Comparison of ENCODE assay signal across 1 cellular context in genomic region chr5:140690941-140691924, GRCh38.
TF ChIP-seq lines count a peak whose summit lies in the region.

Gene HARS1 (minus strand): TSS chr5:140691370. CDS start chr5:140691304, 66 bp downstream.
Gene HARS2 (plus strand): TSS chr5:140691455. CDS start chr5:140691649, 194 bp downstream.

TF ChIP-seq in HepG2, 621 proteins besides CTCF, POLR2A, EP300 and RAD21 (continued from another document and continues in another):
- peak; percentile 97 for TF ChIP-seq ZNF687 (CRISPR knock-in tag; IDR thresholded peaks at IDR 0.05)
- no peak for TF ChIP-seq ZNF382 (CRISPR knock-in tag; IDR thresholded peaks at IDR 0.05; ENCODE audit: borderline replicate concordance)
- no peak for TF ChIP-seq ARNT (IDR thresholded peaks at IDR 0.05)
- peak; percentile 87 for TF ChIP-seq SPEN (CRISPR knock-in tag; IDR thresholded peaks at IDR 0.05; ENCODE audit: low read depth)
- peak; percentile 72; the same call in 1 of the 2 replicates for TF ChIP-seq ZNF790 (CRISPR knock-in tag; IDR thresholded peaks at IDR 0.05; ENCODE audit: borderline replicate concordance)
- TF ChIP-seq NFATC3 (CRISPR knock-in tag; IDR thresholded peaks at IDR 0.05), result no peak
- TF ChIP-seq SMARCC2 (IDR thresholded peaks at IDR 0.05), result no peak
- peak; percentile 64; the same call in 1 of the 2 replicates for TF ChIP-seq ZBTB44 (CRISPR knock-in tag; IDR thresholded peaks at IDR 0.05)
- no peak for TF ChIP-seq MAZ (IDR thresholded peaks at IDR 0.05; ENCODE audit: borderline replicate concordance, low read depth, low read length)
- TF ChIP-seq MAZ (CRISPR knock-in tag; IDR thresholded peaks at IDR 0.05; ENCODE audit: low read depth), result peak; percentile 25; the same call in 1 of the 2 replicates
- TF ChIP-seq BCL6 (CRISPR knock-in tag; IDR thresholded peaks at IDR 0.05), result peak; percentile 15; the same call in 1 of the 2 replicates
- TF ChIP-seq KMT2A (CRISPR knock-in tag; IDR thresholded peaks at IDR 0.05), result peak; percentile 98
- no peak for TF ChIP-seq CENPX (CRISPR knock-in tag; IDR thresholded peaks at IDR 0.05)
- TF ChIP-seq POGK (CRISPR knock-in tag; conservative IDR thresholded peaks at IDR 0.05), result peak; percentile 89
- peak; percentile 69 for TF ChIP-seq SP140L (CRISPR knock-in tag; IDR thresholded peaks at IDR 0.05; ENCODE audit: borderline replicate concordance)
- no peak for TF ChIP-seq ISX (CRISPR knock-in tag; conservative IDR thresholded peaks at IDR 0.05)
- no peak for TF ChIP-seq SETDB1 (CRISPR knock-in tag; IDR thresholded peaks at IDR 0.05; ENCODE audit: borderline replicate concordance)
- TF ChIP-seq ZMYM3 (CRISPR knock-in tag; IDR thresholded peaks at IDR 0.05), result no peak; the same call in 1 of the 2 replicates
- TF ChIP-seq ZNF160 (CRISPR knock-in tag; IDR thresholded peaks at IDR 0.05), result no peak
- TF ChIP-seq ZFY (CRISPR knock-in tag; IDR thresholded peaks at IDR 0.05), result peak; percentile 92
- TF ChIP-seq RELA (CRISPR knock-in tag; IDR thresholded peaks at IDR 0.05), result 0 out of 2 replicates have a peak, but pooled peaks have one; percentile 76
- TF ChIP-seq LBX2 (CRISPR knock-in tag; IDR thresholded peaks at IDR 0.05; ENCODE audit: borderline replicate concordance), result 0 out of 2 replicates have a peak, but pooled peaks have one; percentile 31
- TF ChIP-seq PREB (CRISPR knock-in tag; IDR thresholded peaks at IDR 0.05), result 0 out of 2 replicates have a peak, but pooled peaks have one; percentile 73
- TF ChIP-seq ZNF3 (CRISPR knock-in tag; IDR thresholded peaks at IDR 0.05), result no peak
- TF ChIP-seq SATB2 (CRISPR knock-in tag; IDR thresholded peaks at IDR 0.05), result no peak
- TF ChIP-seq FOXA3 (CRISPR knock-in tag; IDR thresholded peaks at IDR 0.05), result peak; percentile 69; the same call in 1 of the 2 replicates
- TF ChIP-seq ZNF207 (IDR thresholded peaks at IDR 0.05; ENCODE audit: borderline replicate concordance), result no peak
- peak; percentile 96 for TF ChIP-seq MTF1 (CRISPR knock-in tag; IDR thresholded peaks at IDR 0.05)
- TF ChIP-seq NFAT5 (CRISPR knock-in tag; IDR thresholded peaks at IDR 0.05), result peak; percentile 87
- no peak for TF ChIP-seq MBD4 (IDR thresholded peaks at IDR 0.05; ENCODE audit: borderline replicate concordance, low read length)
- TF ChIP-seq ZNF629 (CRISPR knock-in tag; conservative IDR thresholded peaks at IDR 0.05), result 0 out of 2 replicates have a peak, but pooled peaks have one; percentile 16
- TF ChIP-seq BRF2 (CRISPR knock-in tag; IDR thresholded peaks at IDR 0.05), result peak; percentile 81; the same call in 1 of the 2 replicates
- TF ChIP-seq RXRA (CRISPR knock-in tag; IDR thresholded peaks at IDR 0.05), result peak; percentile 68
- TF ChIP-seq WIZ (CRISPR knock-in tag; IDR thresholded peaks at IDR 0.05), result no peak
- TF ChIP-seq THYN1 (CRISPR knock-in tag; IDR thresholded peaks at IDR 0.05; ENCODE audit: borderline replicate concordance, low read depth), result no peak
- TF ChIP-seq ZNF446 (CRISPR knock-in tag; IDR thresholded peaks at IDR 0.05), result peak; percentile 64; the same call in 1 of the 2 replicates
- TF ChIP-seq FOXK2 (IDR thresholded peaks at IDR 0.05), result no peak; the same call in 1 of the 2 replicates
- no peak for TF ChIP-seq SNAPC5 (CRISPR knock-in tag; IDR thresholded peaks at IDR 0.05; ENCODE audit: borderline replicate concordance)
- no peak for TF ChIP-seq MBNL3 (CRISPR knock-in tag; conservative IDR thresholded peaks at IDR 0.05)
- peak; percentile 75 for TF ChIP-seq DMAP1 (CRISPR knock-in tag; IDR thresholded peaks at IDR 0.05)
- TF ChIP-seq GABPB1 (CRISPR knock-in tag; IDR thresholded peaks at IDR 0.05), result peak; percentile 99
- 0 out of 2 replicates have a peak, but pooled peaks have one; percentile 48 for TF ChIP-seq ZNF512 (CRISPR knock-in tag; IDR thresholded peaks at IDR 0.05)
- no peak for TF ChIP-seq PAF1 (CRISPR knock-in tag; IDR thresholded peaks at IDR 0.05)
- TF ChIP-seq MXD3 (CRISPR knock-in tag; IDR thresholded peaks at IDR 0.05), result peak; percentile 87
- TF ChIP-seq ONECUT2 (CRISPR knock-in tag; IDR thresholded peaks at IDR 0.05), result peak; percentile 37; the same call in 1 of the 2 replicates
- TF ChIP-seq U2AF1 (optimal IDR thresholded peaks at IDR 0.05; ENCODE audit: low read depth, low read length), result no peak
- TF ChIP-seq SIN3A (IDR thresholded peaks at IDR 0.05; ENCODE audit: borderline replicate concordance, low read depth, low read length), result no peak; the same call in none of the 2 replicates
